Comparison of ENCODE assay signal across 8 cellular contexts in the genomic region with DNA sequence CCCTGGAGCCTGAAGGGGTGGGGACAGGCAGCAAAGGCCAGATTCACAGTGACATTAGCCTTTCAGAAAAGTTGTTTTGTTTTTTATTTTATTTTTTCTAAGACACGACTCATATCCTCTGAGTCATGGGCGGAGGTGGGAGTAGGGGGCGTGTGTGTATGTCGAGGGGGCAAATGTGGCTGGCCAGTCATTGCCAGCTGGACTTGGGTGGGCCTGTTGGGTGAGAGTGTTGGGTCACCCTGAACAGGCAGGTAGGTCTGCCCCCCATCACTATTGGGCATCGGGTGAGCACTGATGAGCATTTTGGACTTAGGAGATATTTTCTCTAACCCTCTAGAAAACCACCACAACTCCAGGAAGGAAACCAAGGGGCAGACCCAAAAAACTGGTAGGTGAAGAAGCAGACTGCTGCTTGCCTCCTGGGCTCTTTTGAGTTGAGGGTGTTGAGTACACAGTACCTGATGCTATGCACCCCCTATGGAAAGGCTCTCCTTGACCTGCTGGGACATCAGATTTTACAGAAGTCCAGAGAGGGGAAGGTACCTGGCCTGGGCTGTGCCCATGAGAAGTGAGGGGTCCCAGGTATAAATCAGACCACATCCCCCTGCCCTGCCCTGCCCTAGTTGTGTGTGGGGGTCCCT. TPM values are rescaled to one million over a fixed set of nuclear protein-coding genes. Genes with fewer than 3 reads are reported as not detected.
DNase-seq lines count a peak whose midpoint lies in the region; ATAC-seq lines count a peak whose summit lies in the region.

No MANE protein-coding gene starts in this region.

- H3K36me3 ChIP-seq in CD4-positive, CD25-positive, alpha-beta regulatory T cell (ENCODE audit: control insufficient read depth, insufficient read depth, low read length): peaks cover 33% of the 10 kb centered on the region
- H3K36me3 ChIP-seq in HUES48 (ENCODE audit: control insufficient read depth, insufficient read depth, low read length): peaks cover 70% of the 10 kb centered on the region
- peaks cover 23% of the 10 kb centered on the region for H3K36me3 ChIP-seq in adipocyte (ENCODE audit: control insufficient read depth, insufficient read depth, low read length, severe bottlenecking)

- peak overlapping the region; percentile 41 to 71 (median 60) for H3K27ac Mint-ChIP-seq in CD4-positive, CD25-positive, alpha-beta regulatory T cell

- no peak overlapping the region for H3K9ac ChIP-seq in HUES48 (ENCODE audit: low read depth, low read length)
- H3K9ac ChIP-seq in adipocyte (ENCODE audit: low read length): peak overlapping the region; percentile 40

- DNase-seq in CD4-positive, CD25-positive, alpha-beta regulatory T cell: no peak
- DNase-seq in adipocyte (ENCODE audit: low read depth) (no peak), mesenteric fat pad (ENCODE audit: low spot score) (peak; percentile 71), AG08396 (ENCODE audit: low spot score) (no peak), NCI-H2227 (lab: John Stamatoyannopoulos, UW; ENCODE audit: unreplicated experiment) (no peak)

- no peak overlapping the region for H3K27ac ChIP-seq in CD4-positive, CD25-positive, alpha-beta regulatory T cell (ENCODE audit: insufficient read depth, low read length, poor library complexity, severe bottlenecking)
- H3K27ac ChIP-seq in HUES48 (ENCODE audit: low read depth, low read length): peak overlapping the region; percentile 95

- peaks cover 7 to 71% (median 43%) of the 10 kb centered on the region in 4 donors for H3K4me1 Mint-ChIP-seq in CD4-positive, CD25-positive, alpha-beta regulatory T cell

- no peaks in the 10 kb centered on the region for H3K27me3 Mint-ChIP-seq in CD4-positive, CD25-positive, alpha-beta regulatory T cell

- peaks cover 11% of the 10 kb centered on the region for H3K36me3 Mint-ChIP-seq in CD4-positive, CD25-positive, alpha-beta regulatory T cell

- H3K27me3 ChIP-seq in CD4-positive, CD25-positive, alpha-beta regulatory T cell (ENCODE audit: control insufficient read depth, insufficient read depth, low read length): no peaks in the 10 kb centered on the region
- H3K27me3 ChIP-seq in HUES48 (ENCODE audit: control insufficient read depth, insufficient read depth, low read length) (no peaks in the 10 kb centered on the region), adipocyte (replicated peaks; ENCODE audit: control insufficient read depth, insufficient read depth, low read length) (no peaks in the 10 kb centered on the region)

- H3K4me3 ChIP-seq in CD4-positive, CD25-positive, alpha-beta regulatory T cell (ENCODE audit: low read depth, low read length): no peak overlapping the region
- H3K4me3 ChIP-seq in HUES48 (ENCODE audit: low read depth, low read length) (no peak overlapping the region), adipocyte (ENCODE audit: low read length) (no peak overlapping the region)

- no peaks in the 10 kb centered on the region for H3K9me3 ChIP-seq in CD4-positive, CD25-positive, alpha-beta regulatory T cell (ENCODE audit: control insufficient read depth in 2 of 2, low read length in 2 of 2)
- H3K9me3 ChIP-seq in HUES48 (ENCODE audit: control insufficient read depth, insufficient read depth, low read length): no peaks in the 10 kb centered on the region
- no peaks in the 10 kb centered on the region for H3K9me3 ChIP-seq in adipocyte (ENCODE audit: control insufficient read depth, low read length)

- H3K9me3 Mint-ChIP-seq in CD4-positive, CD25-positive, alpha-beta regulatory T cell: no peaks in the 10 kb centered on the region

- no peak for ATAC-seq in CD4-positive, CD25-positive, alpha-beta regulatory T cell (ENCODE audit: low read depth in 2 of 2)
- ATAC-seq in GM19351 (IDR thresholded peaks at IDR 0.05; ENCODE audit: unreplicated experiment): no peak
- ATAC-seq in GM21825 (IDR thresholded peaks at IDR 0.05; ENCODE audit: unreplicated experiment): no peak

- peak overlapping the region in 1 of 4 donors; percentile 72 for H3K4me3 Mint-ChIP-seq in CD4-positive, CD25-positive, alpha-beta regulatory T cell

- H3K4me1 ChIP-seq in CD4-positive, CD25-positive, alpha-beta regulatory T cell (ENCODE audit: control insufficient read depth, insufficient read depth, low read length, poor library complexity, severe bottlenecking): peaks cover 39% of the 10 kb centered on the region
- H3K4me1 ChIP-seq in HUES48 (ENCODE audit: control insufficient read depth, insufficient read depth, low read length) (peaks cover 53% of the 10 kb centered on the region), adipocyte (ENCODE audit: control insufficient read depth, insufficient read depth, low read length) (peaks cover 35% of the 10 kb centered on the region)

RNA-seq across cellular contexts. Expression of gene SMIM29, which starts 5.6 kb away (rescaled TPM):
- 29.2 TPM for total RNA-seq in CD4-positive, CD25-positive, alpha-beta regulatory T cell
- polyA plus RNA-seq in CD4-positive, CD25-positive, alpha-beta regulatory T cell: 10 to 100 TPM; 47.7 to 82.3 (median 60.7) TPM
- 16.3 TPM for total RNA-seq in mesenteric fat pad

RNA-seq across cellular contexts. Expression of gene HMGA1, which starts 6.6 kb away (rescaled TPM):
- 87.2 TPM for total RNA-seq in CD4-positive, CD25-positive, alpha-beta regulatory T cell
- 10 to 100 TPM; 31.6 to 36.2 (median 34.3) TPM for polyA plus RNA-seq in CD4-positive, CD25-positive, alpha-beta regulatory T cell
- total RNA-seq in mesenteric fat pad: 32.3 TPM
